ENCODE assay signal across 8 cellular contexts in genomic region chr4:158331863-158332262, GRCh38.
"Had no signal": no experiment of that assay in that cellular context is flagged by ENCODE, and none has a peak within 500 bp of the region (broad histone marks: within the 10 kb centered on the region; RNA-seq: fewer than 3 reads in every experiment).

No MANE protein-coding gene starts in this region.

- FAIRE-seq: G401.6, GM12878, GM12891, GM12892, GM18507, GM19239 had no signal

- ATAC-seq: GM12878 had no signal

- H3K4me3 ChIP-seq: GM12878 had no signal

- DNase-seq: GDM1, GF-D8 had no signal
